Comparison of ENCODE assay signal across 11 cellular contexts in genomic region chr20:50273601-50274491, GRCh38.
DNase-seq lines count a peak whose midpoint lies in the region; ATAC-seq and TF ChIP-seq lines count a peak whose summit lies in the region.
"Had no signal": no experiment of that assay in that cellular context is flagged by ENCODE, and none has a peak within 500 bp of the region (broad histone marks: within the 10 kb centered on the region; RNA-seq: fewer than 3 reads in every experiment).

No MANE protein-coding gene starts in this region.

- H3K36me3 ChIP-seq in left ventricle myocardium inferior (no peaks in the 10 kb centered on the region), heart right ventricle (no peaks in the 10 kb centered on the region), muscle layer of colon (ENCODE audit: insufficient read depth, low read length) (no peaks in the 10 kb centered on the region), upper lobe of right lung (no peaks in the 10 kb centered on the region)

- no peak overlapping the region for H3K4me3 ChIP-seq in left ventricle myocardium inferior
- H3K4me3 ChIP-seq in heart right ventricle: no peak overlapping the region
- H3K4me3 ChIP-seq in muscle layer of colon (ENCODE audit: low read depth in 1 of 2, low read length in 2 of 2): no peak overlapping the region
- H3K4me3 ChIP-seq in upper lobe of right lung: no peak overlapping the region

- H3K9ac ChIP-seq in muscle layer of colon (ENCODE audit: low read length): peak overlapping the region; percentile 9

- intact Hi-C loops in left ventricle myocardium inferior (cut with micrococcal nuclease): no loop called here
- intact Hi-C loops in heart right ventricle (cut with DNase I): loop anchor here in 3 of 10 donors (10.0 kb wide), 2 partner anchors 79 to 181 kb away; partner anchors contain the start of gene CEBPB (in 1 of the 3)
- intact Hi-C loops in upper lobe of right lung (cut with DNase I): loop anchor here (10.0 kb wide), 1 partner anchor 101 kb away; no protein-coding TSS in a partner anchor

- ATAC-seq in heart right ventricle (no peak), upper lobe of right lung (no peak)

- no peak for TF ChIP-seq CTCF in left ventricle myocardium inferior (IDR thresholded peaks at IDR 0.05; ENCODE audit: borderline replicate concordance)
- no peak for TF ChIP-seq CTCF in heart right ventricle (IDR thresholded peaks at IDR 0.05)
- no peak for TF ChIP-seq CTCF in upper lobe of right lung (IDR thresholded peaks at IDR 0.05)

- H3K4me1 ChIP-seq in left ventricle myocardium inferior (peaks cover 19% of the 10 kb centered on the region), heart right ventricle (peaks cover 5 to 88% (median 16%) of the 10 kb centered on the region in 9 donors), muscle layer of colon (ENCODE audit: insufficient read depth, low read length) (peaks cover 8% of the 10 kb centered on the region), upper lobe of right lung (peaks cover 55% of the 10 kb centered on the region)

- DNase-seq in left ventricle myocardium inferior (no peak), heart right ventricle (no peak), cerebellum (ENCODE audit: low spot score) (peak; percentile 13), upper lobe of right lung (no peak), NCI-H1105 treated with DMSO at 0.1 percent for 48 hours (lab: John Stamatoyannopoulos, UW) (no peak), DMS53 treated with DMSO at 0.1 percent for 48 hours (lab: John Stamatoyannopoulos, UW; ENCODE audit: unreplicated experiment) (no peak)
- no peak for DNase-seq in effector CD8-positive, alpha-beta T cell (lab: John Stamatoyannopoulos, UW)
- DNase-seq: activated CD8-positive, alpha-beta memory T cell treated with anti-CD3 and anti-CD28 coated beads, Interleukin-2, amount 50 U/mL, for 4 hours; NCI-H2227 treated with DMSO at 0.1 percent for 48 hours; SIG-M5 had no signal

- WGBS in heart right ventricle, 2 donors: 80 to 88% methylated on average over 19 of the region's 19 CpGs

- H3K9me3 ChIP-seq in left ventricle myocardium inferior (replicated peaks): no peaks in the 10 kb centered on the region
- H3K9me3 ChIP-seq in heart right ventricle: no peaks in the 10 kb centered on the region
- no peaks in the 10 kb centered on the region for H3K9me3 ChIP-seq in muscle layer of colon (ENCODE audit: low read length)
- H3K9me3 ChIP-seq in upper lobe of right lung: no peaks in the 10 kb centered on the region

- H3K27me3 ChIP-seq in left ventricle myocardium inferior (ENCODE audit: low read depth) (peaks cover 4% of the 10 kb centered on the region), heart right ventricle (no peaks in the 10 kb centered on the region), muscle layer of colon (ENCODE audit: control insufficient read depth in 1 of 2, insufficient read depth in 2 of 2, low read length in 2 of 2) (no peaks in the 10 kb centered on the region), upper lobe of right lung (no peaks in the 10 kb centered on the region)

- peak overlapping the region; percentile 38 for H3K27ac ChIP-seq in left ventricle myocardium inferior (replicated peaks)
- H3K27ac ChIP-seq in heart right ventricle: peak overlapping the region in 5 of 10 donors; percentile 28 to 96 (median 47)
- H3K27ac ChIP-seq in muscle layer of colon (ENCODE audit: low read depth, low read length): no peak overlapping the region
- H3K27ac ChIP-seq in upper lobe of right lung: peak overlapping the region; percentile 72
